13 cellular contexts compared by ENCODE assay signal in genomic region chr7:33841658-33842057, GRCh38.
DNase-seq lines count a peak whose midpoint lies in the region; ATAC-seq, FAIRE-seq and TF ChIP-seq lines count a peak whose summit lies in the region.
"Had no signal": no experiment of that assay in that cellular context is flagged by ENCODE, and none has a peak within 500 bp of the region (broad histone marks: within the 10 kb centered on the region; RNA-seq: fewer than 3 reads in every experiment).

No MANE protein-coding gene starts in this region.

- DNase-seq in NCI-H2196 (lab: John Stamatoyannopoulos, UW; ENCODE audit: unreplicated experiment), result peak; percentile 46
- DNase-seq in NCI-H2196 treated with DMSO at 0.1 percent for 48 hours (lab: John Stamatoyannopoulos, UW; ENCODE audit: unreplicated experiment), result no peak
- DNase-seq in NCI-H446 (lab: John Stamatoyannopoulos, UW), result peak; percentile 68 to 81
- peak; percentile 81 for DNase-seq in bronchial epithelial cell (ENCODE audit: low read depth)
- DNase-seq in renal cortical epithelial cell (ENCODE audit: low read depth), result peak; percentile 29
- DNase-seq in stimulated activated CD4-positive, alpha-beta T cell treated with anti-CD3 and anti-CD28 coated beads, Interleukin-2, amount 100 ng/mL, for 24 hours, result no peak
- DNase-seq: activated CD8-positive, alpha-beta T cell treated with anti-CD3 and anti-CD28 coated beads for 36 hours; activated naive CD4-positive, alpha-beta T cell treated with anti-CD3 and anti-CD28 coated beads for 36 hours; NCI-H1436 treated with DMSO at 0.1 percent for 48 hours; stimulated activated CD4-positive, alpha-beta T cell treated with anti-CD3 and anti-CD28 coated beads, Interleukin-4, amount 100 ng/mL, for 4 hours had no signal

- no peaks in the 10 kb centered on the region for H3K36me3 ChIP-seq in bronchial epithelial cell (ENCODE audit: control insufficient read depth, insufficient read depth, low read length)

- no peak overlapping the region for H3K4me3 ChIP-seq in bronchial epithelial cell (ENCODE audit: low read depth, low read length)
- H3K4me3 ChIP-seq: lung had no signal

- ATAC-seq in HG03469 (IDR thresholded peaks at IDR 0.05; ENCODE audit: unreplicated experiment) (no peak), HG03520 (IDR thresholded peaks at IDR 0.05; ENCODE audit: unreplicated experiment) (no peak)
- ATAC-seq: activated CD8-positive, alpha-beta T cell treated with anti-CD3 and anti-CD28 coated beads for 36 hours had no signal

- no peak for FAIRE-seq in bronchial epithelial cell (lab: Jason Lieb, UNC)

- TF ChIP-seq CTCF in bronchial epithelial cell (IDR thresholded peaks at IDR 0.05; ENCODE audit: insufficient read depth, low read length, severe bottlenecking), result no peak

- H3K27me3 ChIP-seq in bronchial epithelial cell (ENCODE audit: control insufficient read depth, insufficient read depth, low read length), result no peaks in the 10 kb centered on the region

Comparison
In these comparisons a context has a peak if more than half of its experiments do, and no peak if none do; other contexts are left out.
1. DNase-seq: peak in NCI-H2196 (single experiment), NCI-H446 (2 of 2), bronchial epithelial cell (single experiment) and renal cortical epithelial cell (single experiment); none in NCI-H2196 treated with DMSO at 0.1 percent for 48 hours (single experiment) and stimulated activated CD4-positive, alpha-beta T cell treated with anti-CD3 and anti-CD28 coated beads, Interleukin-2, amount 100 ng/mL, for 24 hours (0 of 2).